Comparison of ENCODE assay signal across 1 cellular context in the genomic region with DNA sequence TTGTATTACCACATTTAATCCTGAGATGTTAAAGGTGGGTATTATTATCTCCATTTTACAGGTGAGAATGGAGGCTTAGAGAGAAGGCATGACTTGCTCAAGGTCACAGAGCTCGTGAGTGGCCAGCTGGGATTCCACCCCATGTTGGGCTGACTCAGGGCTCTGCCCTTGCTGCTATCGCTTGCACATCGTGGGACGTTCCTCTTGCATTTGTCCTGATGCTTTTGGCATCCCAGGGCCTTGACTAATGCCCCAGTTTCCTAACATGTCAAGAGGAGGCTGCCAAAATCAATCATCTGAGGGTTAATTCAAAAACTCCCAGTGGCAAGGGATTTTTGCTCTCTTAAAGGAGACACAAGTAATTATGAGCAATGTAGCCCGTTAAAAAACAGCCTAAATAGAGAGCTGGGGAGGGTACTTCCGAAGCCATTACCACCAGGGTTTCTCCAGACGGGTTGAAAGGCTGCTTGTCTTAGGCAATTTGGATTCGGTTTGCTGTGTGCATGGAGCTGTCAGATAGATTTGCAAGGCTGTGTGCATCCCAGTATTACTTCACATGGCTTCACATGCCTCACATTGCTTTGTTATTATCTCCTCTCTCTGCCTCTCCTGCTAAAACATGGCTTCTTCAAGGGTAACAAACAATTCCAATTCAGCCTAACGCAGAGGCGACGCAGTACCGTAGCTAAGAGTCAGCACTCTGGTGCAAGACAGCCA.
TF ChIP-seq lines count a peak whose summit lies in the region.

No MANE protein-coding gene starts in this region.

TF ChIP-seq in H1, 55 proteins besides CTCF, POLR2A, EP300 and RAD21:
- TF ChIP-seq BRCA1 (IDR thresholded peaks at IDR 0.05; ENCODE audit: low read depth, low read length) (no peak), SAP30 (IDR thresholded peaks at IDR 0.05; ENCODE audit: insufficient read depth, insufficient replicate concordance, low read length) (no peak), GABPA (IDR thresholded peaks at IDR 0.05; ENCODE audit: borderline replicate concordance, insufficient read depth, low read length) (no peak), HDAC2 (IDR thresholded peaks at IDR 0.05; ENCODE audit: borderline replicate concordance in 1 of 2, low read depth in 2 of 2, low read length in 2 of 2) (no peak), TCF12 (IDR thresholded peaks at IDR 0.05; ENCODE audit: low read depth, low read length) (no peak), SP1 (IDR thresholded peaks at IDR 0.05; ENCODE audit: low read depth, low read length) (no peak), ZNF274 (IDR thresholded peaks at IDR 0.05; ENCODE audit: borderline replicate concordance, extremely low read depth, low read length) (no peak), EGR1 (IDR thresholded peaks at IDR 0.05; ENCODE audit: borderline replicate concordance, low read depth, low read length) (no peak), BCL11A (IDR thresholded peaks at IDR 0.05; ENCODE audit: low read depth in 2 of 2, low read length in 2 of 2) (no peak), EZH2 (IDR thresholded peaks at IDR 0.05; ENCODE audit: low read depth, low read length, severe bottlenecking) (no peak), SIX5 (IDR thresholded peaks at IDR 0.05; ENCODE audit: low read depth, low read length) (no peak), CBX8 (IDR thresholded peaks at IDR 0.05; ENCODE audit: borderline replicate concordance, low read depth, low read length) (no peak), HDAC6 (IDR thresholded peaks at IDR 0.05; ENCODE audit: low read depth, low read length) (no peak)
- TF ChIP-seq, protein P1, sequence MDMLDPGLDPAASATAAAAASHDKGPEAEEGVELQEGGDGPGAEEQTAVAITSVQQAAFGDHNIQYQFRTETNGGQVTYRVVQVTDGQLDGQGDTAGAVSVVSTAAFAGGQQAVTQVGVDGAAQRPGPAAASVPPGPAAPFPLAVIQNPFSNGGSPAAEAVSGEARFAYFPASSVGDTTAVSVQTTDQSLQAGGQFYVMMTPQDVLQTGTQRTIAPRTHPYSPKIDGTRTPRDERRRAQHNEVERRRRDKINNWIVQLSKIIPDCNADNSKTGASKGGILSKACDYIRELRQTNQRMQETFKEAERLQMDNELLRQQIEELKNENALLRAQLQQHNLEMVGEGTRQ (IDR thresholded peaks at IDR 0.05; ENCODE audit: low read length): no peak
TF ChIP-seq in H1: peak in this region for 0.
